Comparison of ENCODE assay signal across 8 cellular contexts in the genomic region with DNA sequence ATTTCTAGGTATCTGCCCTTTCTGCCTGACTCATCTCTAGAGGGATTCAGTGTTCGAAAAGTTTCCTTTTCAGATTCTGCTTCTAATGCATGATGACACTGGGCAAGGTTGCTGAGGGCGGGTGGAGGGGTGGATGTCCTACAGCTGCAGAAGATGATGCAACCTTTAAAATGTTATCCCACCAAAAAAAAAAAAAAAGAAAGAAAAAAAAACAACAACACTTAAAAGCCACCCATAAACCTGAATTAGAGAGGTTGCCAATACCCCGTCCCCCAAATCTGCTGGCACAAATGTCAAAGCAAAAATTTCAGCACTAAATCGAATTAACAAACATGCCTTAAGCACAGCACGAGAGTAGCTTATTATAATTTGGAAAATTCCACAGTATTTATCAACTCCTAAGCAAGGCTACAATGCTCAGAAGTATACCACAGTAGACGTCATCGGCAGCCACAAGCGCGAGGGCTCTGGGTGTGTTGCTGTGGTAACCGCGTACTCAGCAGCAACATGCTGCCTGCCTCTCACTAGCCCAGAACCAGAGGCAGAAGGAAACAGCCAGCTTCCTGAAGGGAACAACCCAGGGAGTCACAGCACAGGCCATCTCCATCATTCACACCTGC.
A peak's percentile ranks its signal among the peaks of the same experiment; 100 is the strongest.
DNase-seq lines count a peak whose midpoint lies in the region; ATAC-seq and TF ChIP-seq lines count a peak whose summit lies in the region.

No MANE protein-coding gene starts in this region.

- no peak for TF ChIP-seq CTCF in AG04449 (IDR thresholded peaks at IDR 0.05; ENCODE audit: insufficient read depth, low read length, missing control alignments)
- TF ChIP-seq CTCF in body of pancreas (IDR thresholded peaks at IDR 0.05), result no peak

- H3K4me1 ChIP-seq in body of pancreas, result no peaks in the 10 kb centered on the region

- H3K36me3 ChIP-seq in body of pancreas (replicated peaks in 1 of 2; ENCODE audit: insufficient read depth in 1 of 2, low read depth in 2 of 2), result no peaks in the 10 kb centered on the region

- no peaks in the 10 kb centered on the region for H3K27me3 ChIP-seq in body of pancreas

- CTCF ChIA-PET in AG04449 (lab: Yijun Ruan, JAX), result interaction anchor here (0.9 kb wide), 1 partner anchor 8 kb away, joined by 5 read pairs; no protein-coding TSS in a partner anchor

- intact Hi-C loops in body of pancreas (cut with DNase I), result no loop called here

- WGBS in body of pancreas, 2 donors, result 60 to 65% methylated on average over 7 to 9 of the region's 11 CpGs

- peak; percentile 63 for DNase-seq in AG04449 (ENCODE audit: low read depth, low spot score)
- DNase-seq in UCSD-AML1 (lab: John Stamatoyannopoulos, UW; ENCODE audit: unreplicated experiment), result peak; percentile 78
- peak; percentile 13 to 65 (median 41) for DNase-seq in body of pancreas
- DNase-seq in left kidney (ENCODE audit: low read depth, low spot score), result peak; percentile 77
- DNase-seq in stimulated activated CD4-positive, alpha-beta T cell treated with anti-CD3 and anti-CD28 coated beads, Interleukin-4, amount 100 ng/mL, for 4 hours, result peak; percentile 29 to 74
- DNase-seq in HuH-7.5 (ENCODE audit: low spot score), result no peak

- POLR2A ChIA-PET in AG04449 (lab: Yijun Ruan, JAX), result no interaction called here

- no peak for TF ChIP-seq POLR2A in body of pancreas (IDR thresholded peaks at IDR 0.05)

- H3K27ac ChIP-seq in body of pancreas, result no peak overlapping the region

- H3K4me3 ChIP-seq in AG04449 (ENCODE audit: low read depth, low read length) (peak overlapping the region; percentile 21), body of pancreas (no peak overlapping the region)

- ATAC-seq in GM19395 (IDR thresholded peaks at IDR 0.05; ENCODE audit: unreplicated experiment) (peak; percentile 76), HG03520 (IDR thresholded peaks at IDR 0.05; ENCODE audit: unreplicated experiment) (peak; percentile 73), body of pancreas (peak; percentile 58)

- H3K9me3 ChIP-seq in body of pancreas, result no peaks in the 10 kb centered on the region
